9 cellular contexts compared by ENCODE assay signal in genomic region chr19:38654478-38655079, GRCh38. TPM values are rescaled to one million over a fixed set of nuclear protein-coding genes. Genes with fewer than 3 reads are reported as not detected.
DNase-seq lines count a peak whose midpoint lies in the region; ATAC-seq and TF ChIP-seq lines count a peak whose summit lies in the region.
"Had no signal": no experiment of that assay in that cellular context is flagged by ENCODE, and none has a peak within 500 bp of the region (broad histone marks: within the 10 kb centered on the region; RNA-seq: fewer than 3 reads in every experiment).

No MANE protein-coding gene starts in this region.

- no peak for TF ChIP-seq POLR2A in sigmoid colon (IDR thresholded peaks at IDR 0.05)

- DNase-seq in HCEC 1CT (peak; percentile 76), fibroblast of villous mesenchyme (ENCODE audit: low read depth) (peak; percentile 95), sigmoid colon (no peak), cerebellum (ENCODE audit: low spot score) (no peak), HUDEP-2 (lab: John Stamatoyannopoulos, UW; ENCODE audit: unreplicated experiment in 76 of 76) (no peak), activated gamma-delta T cell (lab: John Stamatoyannopoulos, UW) (no peak)
- DNase-seq: T-cell had no signal

- TF ChIP-seq CTCF in VCaP (conservative IDR thresholded peaks at IDR 0.05) (no peak), fibroblast of villous mesenchyme (IDR thresholded peaks at IDR 0.05; ENCODE audit: insufficient read depth, low read depth, low read length) (no peak), sigmoid colon (IDR thresholded peaks at IDR 0.05) (no peak)

- H3K4me1 ChIP-seq in sigmoid colon: peaks cover 0 to 98% (median 95%) of the 10 kb centered on the region in 4 donors

- no peaks in the 10 kb centered on the region for H3K9me3 ChIP-seq in sigmoid colon

- intact Hi-C loops in sigmoid colon (cut with DNase I): loop anchor here (5.0 to 10.0 kb wide), 2 partner anchors 58 to 750 kb away; partner anchors contain the start of gene ZFP36

- WGBS in sigmoid colon, 2 donors: 17 to 46% methylated on average over 10 of the region's 10 CpGs

- H3K27ac ChIP-seq in VCaP (peak overlapping the region; percentile 92), sigmoid colon (peak overlapping the region; percentile 96 to 100 (median 98))

- H3K4me3 ChIP-seq in fibroblast of villous mesenchyme (ENCODE audit: low read depth, low read length) (no peak overlapping the region), sigmoid colon (no peak overlapping the region)

- ATAC-seq in GM19351 (IDR thresholded peaks at IDR 0.05; ENCODE audit: unreplicated experiment): no peak

- TF ChIP-seq EP300 in sigmoid colon (IDR thresholded peaks at IDR 0.05): peak in 1 of 4 donors; percentile 19

- H3K27me3 ChIP-seq in sigmoid colon: no peaks in the 10 kb centered on the region

- H3K36me3 ChIP-seq in sigmoid colon: no peaks in the 10 kb centered on the region

RNA-seq across cellular contexts. Expression of gene ACTN4, which starts 7.1 kb away (rescaled TPM):
- total RNA-seq in fibroblast of villous mesenchyme (333 and 456 TPM in 2 replicates), sigmoid colon (100 to 1,000 TPM; 131 to 328 (median 197) TPM), cerebellum (71.8 TPM)
- 100 to 1,000 TPM; 122 to 456 (median 176) TPM for polyA plus RNA-seq in sigmoid colon

RNA-seq across cellular contexts. Expression of gene EIF3K, which starts 35.6 kb away (rescaled TPM):
- total RNA-seq in fibroblast of villous mesenchyme (152 and 257 TPM in 2 replicates), sigmoid colon (100 to 1,000 TPM; 469 to 803 (median 546) TPM), cerebellum (98.1 TPM)
- 100 to 1,000 TPM; 498 to 637 (median 574) TPM for polyA plus RNA-seq in sigmoid colon

RNA-seq across cellular contexts. Expression of gene MAP4K1, which starts 36.8 kb away (rescaled TPM):
- total RNA-seq in fibroblast of villous mesenchyme (0.32 TPM in 1 of 2 replicates, not detected in the other), sigmoid colon (1 to 10 TPM; 1.2 to 8.9 (median 1.3) TPM), cerebellum (0.27 TPM)
- polyA plus RNA-seq in sigmoid colon: 10 to 100 TPM in 1 of 3 donors, 1 to 10 TPM in 2; 1.6 to 29.7 (median 4.8) TPM

Comparison
In these comparisons a context has a peak if more than half of its experiments do, and no peak if none do; other contexts are left out.
1. DNase-seq: peak in HCEC 1CT (single experiment) and fibroblast of villous mesenchyme (single experiment); none in sigmoid colon (single experiment), cerebellum (single experiment), HUDEP-2 (0 of 76) and activated gamma-delta T cell (single experiment).